8 cellular contexts compared by ENCODE assay signal in genomic region chr3:53045107-53045783, GRCh38. TPM values are rescaled to one million over a fixed set of nuclear protein-coding genes. Genes with fewer than 3 reads are reported as not detected.
DNase-seq lines count a peak whose midpoint lies in the region; ATAC-seq and TF ChIP-seq lines count a peak whose summit lies in the region.

No MANE protein-coding gene starts in this region.

- peaks cover 21% of the 10 kb centered on the region for H3K4me1 Mint-ChIP-seq in progenitor cell of endocrine pancreas (ENCODE audit: low read depth)

- H3K79me2 ChIP-seq in SK-N-SH (ENCODE audit: insufficient read depth) = no peaks in the 10 kb centered on the region; the same call in 1 of the 2 replicates

- peaks cover 31% of the 10 kb centered on the region for H3K27me3 Mint-ChIP-seq in progenitor cell of endocrine pancreas

- H2AFZ ChIP-seq in SK-N-SH (ENCODE audit: low read depth) = peak overlapping the region; percentile 84; the same call in 1 of the 2 replicates

- H3K9me3 Mint-ChIP-seq in progenitor cell of endocrine pancreas (ENCODE audit: low read depth) = no peaks in the 10 kb centered on the region

- H3K27me3 ChIP-seq in SK-N-SH (ENCODE audit: insufficient read depth) = no peaks in the 10 kb centered on the region; the same call in 1 of the 2 replicates
- H3K27me3 ChIP-seq in adrenal gland = no peaks in the 10 kb centered on the region

- CTCF ChIA-PET in SK-N-SH (lab: Yijun Ruan, JAX) = interaction anchor here (0.6 to 2.5 kb wide), 14 partner anchors 10 to 162 kb away, joined by 3 to 11 read pairs (median 4); no protein-coding TSS in a partner anchor

- H3K36me3 ChIP-seq in SK-N-SH (replicated peaks in 1 of 2; ENCODE audit: control insufficient read depth in 1 of 2, insufficient read depth in 2 of 2, low read length in 1 of 2) = no peaks in the 10 kb centered on the region
- H3K36me3 ChIP-seq in adrenal gland (replicated peaks in 1 of 2) = no peaks in the 10 kb centered on the region

- DNase-seq in AG09319 (ENCODE audit: extremely low read depth, low read depth) = peak; percentile 5
- DNase-seq in SK-N-SH = peak; percentile 92
- DNase-seq in adrenal gland = peak in 6 of 7 donors; percentile 35 to 62 (median 48)
- DNase-seq in left ventricle myocardium superior = peak; percentile 85
- DNase-seq in progenitor cell of endocrine pancreas (ENCODE audit: low spot score, unreplicated experiment) = peak; percentile 30
- DNase-seq in NCI-H2107 treated with DMSO at 0.1 percent for 48 hours (lab: John Stamatoyannopoulos, UW; ENCODE audit: unreplicated experiment) = no peak

- intact Hi-C loops in adrenal gland (cut with DNase I) = no loop called here
- intact Hi-C loops in left ventricle myocardium superior (cut with micrococcal nuclease) = no loop called here

- H3F3A ChIP-seq in SK-N-SH (replicated peaks; ENCODE audit: insufficient read depth) = peaks cover 11% of the 10 kb centered on the region

- WGBS in SK-N-SH (ENCODE audit: low lambda C conversion rate) = 3% methylated on average over 23 of the region's 138 CpGs
- 0% methylated on average over 55 to 127 of the region's 138 CpGs; no CpG with 5 or more reads in 2 of the 4 donors for WGBS in adrenal gland, 4 donors

- peak overlapping the region; percentile 84 for H3K4me2 ChIP-seq in SK-N-SH

- TF ChIP-seq POLR2A in adrenal gland (IDR thresholded peaks at IDR 0.05) = peak in 1 of 2 donors; percentile 39

- POLR2A ChIA-PET in SK-N-SH (lab: Yijun Ruan, JAX) = interaction anchor here (1.1 kb wide), 1 partner anchor 18 kb away, joined by 4 read pairs; no protein-coding TSS in a partner anchor

- H3K9me3 ChIP-seq in SK-N-SH (no peaks in the 10 kb centered on the region), adrenal gland (replicated peaks in 1 of 3) (no peaks in the 10 kb centered on the region)

- no peaks in the 10 kb centered on the region for H3K9me2 ChIP-seq in SK-N-SH

- no peaks in the 10 kb centered on the region for H4K20me1 ChIP-seq in SK-N-SH (ENCODE audit: insufficient read depth)

- TF ChIP-seq RAD21 in SK-N-SH (IDR thresholded peaks at IDR 0.05; ENCODE audit: low read length) = no peak

- H3K4me3 ChIP-seq in SK-N-SH (ENCODE audit: low read depth in 2 of 2, low read length in 1 of 2) (peak overlapping the region; percentile 75 to 79), adrenal gland (peak overlapping the region; percentile 59 to 99 (median 82))

- H3K4me3 Mint-ChIP-seq in progenitor cell of endocrine pancreas (ENCODE audit: low read depth) = peak overlapping the region; percentile 90

- no peak for TF ChIP-seq EP300 in SK-N-SH (IDR thresholded peaks at IDR 0.05; ENCODE audit: borderline replicate concordance in 1 of 2, low read depth in 1 of 2, low read length in 1 of 2)

- peak overlapping the region; percentile 65; the same call in 1 of the 2 replicates for H3K9ac ChIP-seq in SK-N-SH

- H3K27ac ChIP-seq in SK-N-SH (ENCODE audit: low read depth in 2 of 2, low read length in 1 of 2) (peak overlapping the region in 1 of 2 experiments; percentile 70; a peak in 2 of 4 replicates), adrenal gland (peak overlapping the region in 4 of 5 donors; percentile 68 to 96 (median 86))

- peak overlapping the region; percentile 97 for H3K27ac Mint-ChIP-seq in progenitor cell of endocrine pancreas

- TF ChIP-seq CTCF in AG09319 (IDR thresholded peaks at IDR 0.05; ENCODE audit: low read depth, low read length) = no peak
- no peak for TF ChIP-seq CTCF in SK-N-SH (IDR thresholded peaks at IDR 0.05)
- no peak for TF ChIP-seq CTCF in adrenal gland (IDR thresholded peaks at IDR 0.05)
- TF ChIP-seq CTCF in progenitor cell of endocrine pancreas (IDR thresholded peaks at IDR 0.05; ENCODE audit: unreplicated experiment) = no peak

- H3K4me1 ChIP-seq in SK-N-SH (ENCODE audit: control insufficient read depth in 1 of 2, insufficient read depth in 2 of 2, low read depth in 1 of 2, low read length in 1 of 2) = peaks cover 0 to 6% of the 10 kb centered on the region in 2 experiments; a peak in 2 of 4 replicates
- peaks cover 8 to 13% of the 10 kb centered on the region in 2 donors for H3K4me1 ChIP-seq in adrenal gland (replicated peaks in 1 of 2)

- ATAC-seq in GM18868 (IDR thresholded peaks at IDR 0.05; ENCODE audit: unreplicated experiment) (peak; percentile 58), HG03159 (IDR thresholded peaks at IDR 0.05; ENCODE audit: unreplicated experiment) (peak; percentile 50), left ventricle myocardium superior (peak; percentile 69)

- H3K36me3 Mint-ChIP-seq in progenitor cell of endocrine pancreas (ENCODE audit: insufficient read depth) = no peaks in the 10 kb centered on the region

TF ChIP-seq in SK-N-SH, 30 proteins besides CTCF, POLR2A, EP300 and RAD21:
- TF ChIP-seq SMC3 (IDR thresholded peaks at IDR 0.05; ENCODE audit: low read depth, low read length) (no peak), TAF1 (IDR thresholded peaks at IDR 0.05; ENCODE audit: borderline replicate concordance, low read depth, low read length) (no peak), PBX3 (IDR thresholded peaks at IDR 0.05) (no peak), FOXJ3 (CRISPR knock-in tag; IDR thresholded peaks at IDR 0.05) (no peak), EZH2phosphoT487 (IDR thresholded peaks at IDR 0.05; ENCODE audit: borderline replicate concordance, low read depth) (no peak), MEF2A (IDR thresholded peaks at IDR 0.05; ENCODE audit: borderline replicate concordance, low read depth) (no peak), GABPA (IDR thresholded peaks at IDR 0.05; ENCODE audit: low read depth) (no peak), TEAD4 (IDR thresholded peaks at IDR 0.05; ENCODE audit: borderline replicate concordance, insufficient read depth) (no peak), RXRA (IDR thresholded peaks at IDR 0.05; ENCODE audit: borderline replicate concordance, low read depth) (no peak), SIN3A (IDR thresholded peaks at IDR 0.05; ENCODE audit: borderline replicate concordance, low read depth, low read length) (no peak), MXI1 (IDR thresholded peaks at IDR 0.05; ENCODE audit: low read depth, low read length) (no peak), USF1 (IDR thresholded peaks at IDR 0.05; ENCODE audit: borderline replicate concordance, low read depth) (no peak), RCOR1 (IDR thresholded peaks at IDR 0.05; ENCODE audit: low read length) (no peak)

RNA-seq across cellular contexts. Expression of gene SFMBT1, which starts 0.6 kb away (rescaled TPM):
- polyA plus RNA-seq in SK-N-SH (2012; rRNA removed) (0.62 and 0.72 TPM in 2 replicates), adrenal gland (1 to 10 TPM; 2.1 to 5.8 (median 2.7) TPM)
- 0.93 and 1.4 TPM in 2 replicates for polyA plus RNA-seq in SK-N-SH (2012; cell fraction: cytosol; rRNA removed)
- 1.00 and 1.3 TPM in 2 replicates for polyA plus RNA-seq in SK-N-SH (2012; cell fraction: nucleus; rRNA removed)
- total RNA-seq in adrenal gland (10 to 100 TPM in 4 of 8 donors, 1 to 10 TPM in 4; 6.6 to 14.7 (median 10.5) TPM), left ventricle myocardium superior (20.0 TPM), progenitor cell of endocrine pancreas (19.7 and 20.5 TPM in 2 replicates)
